8 cellular contexts compared by ENCODE assay signal in the genomic region with DNA sequence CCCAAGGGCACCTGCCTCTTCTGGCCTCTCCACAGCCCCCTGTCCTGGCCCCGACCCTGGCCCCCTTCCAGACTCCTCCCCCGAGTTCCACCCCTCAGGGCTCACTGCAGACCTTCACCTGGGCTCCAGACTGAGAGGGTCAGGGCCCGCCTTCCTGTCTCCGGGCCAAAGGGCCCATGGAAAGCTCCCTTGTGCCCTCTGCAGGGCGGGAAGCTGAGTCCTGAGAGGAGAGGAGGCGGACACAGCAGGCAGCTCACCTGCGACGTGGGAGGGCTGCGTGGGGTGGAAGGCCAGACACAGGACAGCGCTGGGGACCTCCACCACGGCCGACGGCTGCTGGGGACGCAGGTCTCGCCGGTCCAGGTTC. TPM values are rescaled to one million over a fixed set of nuclear protein-coding genes. Genes with fewer than 3 reads are reported as not detected.
A peak's percentile ranks its signal among the peaks of the same experiment; 100 is the strongest.
DNase-seq lines count a peak whose midpoint lies in the region; FAIRE-seq and TF ChIP-seq lines count a peak whose summit lies in the region.

No MANE protein-coding gene starts in this region.

- no peak for TF ChIP-seq CTCF in testis (IDR thresholded peaks at IDR 0.05)

- no peak for TF ChIP-seq POLR2A in testis (IDR thresholded peaks at IDR 0.05)

- no peak for FAIRE-seq in HTR-8/SVneo (lab: Jason Lieb, UNC)

- DNase-seq in HTR-8/SVneo (ENCODE audit: insufficient read length, low spot score) = peak; percentile 44
- no peak for DNase-seq in adipocyte (ENCODE audit: low read depth)
- peak; percentile 93 for DNase-seq in islet precursor cell
- peak; percentile 43 for DNase-seq in testis
- no peak for DNase-seq in activated effector memory CD4-positive, alpha-beta T cell treated with Interleukin-2 at 50 U/mL for 16 hours
- no peak for DNase-seq in NCI-H524 treated with DMSO at 0.1 percent for 48 hours (lab: John Stamatoyannopoulos, UW)
- no peak for DNase-seq in T-helper 9 cell
- no peak for DNase-seq in NCI-H446 treated with DMSO at 0.1 percent for 48 hours (lab: John Stamatoyannopoulos, UW)

- H3K4me1 ChIP-seq in adipocyte (ENCODE audit: control insufficient read depth, insufficient read depth, low read length) (peaks cover 16% of the 10 kb centered on the region), testis (peaks cover 13% of the 10 kb centered on the region)

- intact Hi-C loops in testis (cut with DNase I; ENCODE audit: low total_unique reads) = no loop called here

- peak overlapping the region; percentile 61 to 80 for H3K27ac ChIP-seq in testis

- H3K27me3 ChIP-seq in adipocyte (replicated peaks; ENCODE audit: control insufficient read depth, insufficient read depth, low read length) (no peaks in the 10 kb centered on the region), testis (no peaks in the 10 kb centered on the region)

- H3K9ac ChIP-seq in adipocyte (ENCODE audit: low read length) = peak overlapping the region; percentile 66

- peak overlapping the region; percentile 27 for H3K4me3 ChIP-seq in adipocyte (ENCODE audit: low read length)
- H3K4me3 ChIP-seq in testis = no peak overlapping the region

- 77 to 89% methylated on average over 5 to 16 of the region's 16 CpGs for WGBS in testis, 2 donors

- H3K36me3 ChIP-seq in adipocyte (ENCODE audit: control insufficient read depth, insufficient read depth, low read length, severe bottlenecking) (peaks cover 36% of the 10 kb centered on the region), testis (ENCODE audit: low read depth, missing control alignments) (no peaks in the 10 kb centered on the region)

- no peaks in the 10 kb centered on the region for H3K9me3 ChIP-seq in adipocyte (ENCODE audit: control insufficient read depth, low read length)
- H3K9me3 ChIP-seq in testis = no peaks in the 10 kb centered on the region

RNA-seq across cellular contexts. Expression of gene DYNC2I2, which starts 20.6 kb away (rescaled TPM):
- total RNA-seq in testis = 10 to 100 TPM; 78.4 to 96.7 TPM
- 102 TPM for polyA plus RNA-seq in testis (ENCODE audit: insufficient read depth, low read depth, low replicate concordance)

RNA-seq across cellular contexts. Expression of gene SET, which starts 53.0 kb away (rescaled TPM):
- 100 to 1,000 TPM; 113 to 142 TPM for total RNA-seq in testis
- 159 TPM for polyA plus RNA-seq in testis (ENCODE audit: insufficient read depth, low read depth, low replicate concordance)

Comparison
In these comparisons a context has a peak if more than half of its experiments do, and no peak if none do; other contexts are left out.
1. DNase-seq: peak in HTR-8/SVneo (single experiment), islet precursor cell (single experiment) and testis (single experiment); none in adipocyte (single experiment), activated effector memory CD4-positive, alpha-beta T cell treated with Interleukin-2 at 50 U/mL for 16 hours (single experiment), NCI-H524 treated with DMSO at 0.1 percent for 48 hours (single experiment), T-helper 9 cell (single experiment) and NCI-H446 treated with DMSO at 0.1 percent for 48 hours (single experiment).